14 cellular contexts compared by ENCODE assay signal in genomic region chr16:22220714-22221113, GRCh38. TPM values are rescaled to one million over a fixed set of nuclear protein-coding genes. Genes with fewer than 3 reads are reported as not detected.
DNase-seq lines count a peak whose midpoint lies in the region; ATAC-seq and TF ChIP-seq lines count a peak whose summit lies in the region.
"Had no signal": no experiment of that assay in that cellular context is flagged by ENCODE, and none has a peak within 500 bp of the region (broad histone marks: within the 10 kb centered on the region; RNA-seq: fewer than 3 reads in every experiment).

No MANE protein-coding gene starts in this region.

- H3K27ac Mint-ChIP-seq in activated naive CD8-positive, alpha-beta T cell treated with anti-CD3 and anti-CD28 coated beads, Interleukin-2, amount 50 U/mL, for 24 hours, result peak overlapping the region; percentile 21
- H3K27ac Mint-ChIP-seq: activated CD4-positive, alpha-beta T cell treated with anti-CD3 and anti-CD28 coated beads, Interleukin-2, amount 10 ng/mL, durations not matched to agents 7 days and 5 days had no signal

- TF ChIP-seq CTCF in esophagus squamous epithelium (IDR thresholded peaks at IDR 0.05), result no peak

- no peak overlapping the region for H3K4me3 ChIP-seq in BLaER1 treated with 17β-estradiol and CSF1 and Interleukin-3, amounts not matched to agents 10 nM and 100 nM
- H3K4me3 ChIP-seq in esophagus squamous epithelium, result no peak overlapping the region

- TF ChIP-seq POLR2A in esophagus squamous epithelium (IDR thresholded peaks at IDR 0.05), result no peak

- peaks cover 4 to 38% (median 11%) of the 10 kb centered on the region in 11 experiments; a peak in 19 of 22 replicates for H3K36me3 ChIP-seq in BLaER1 treated with 17β-estradiol and CSF1 and Interleukin-3, amounts not matched to agents 10 nM and 100 nM
- H3K36me3 ChIP-seq in esophagus squamous epithelium, result peaks cover 0 to 50% (median 0%) of the 10 kb centered on the region in 3 donors

- peaks cover 38 to 83% (median 63%) of the 10 kb centered on the region in 10 experiments for H3K4me1 ChIP-seq in BLaER1 treated with 17β-estradiol and CSF1 and Interleukin-3, amounts not matched to agents 10 nM and 100 nM
- peaks cover 0 to 47% (median 4%) of the 10 kb centered on the region in 3 donors for H3K4me1 ChIP-seq in esophagus squamous epithelium

- no peaks in the 10 kb centered on the region for H3K27me3 ChIP-seq in BLaER1 treated with 17β-estradiol and CSF1 and Interleukin-3, amounts not matched to agents 10 nM and 100 nM
- no peaks in the 10 kb centered on the region for H3K27me3 ChIP-seq in esophagus squamous epithelium

- DNase-seq in activated naive CD8-positive, alpha-beta T cell treated with anti-CD3 and anti-CD28 coated beads, Interleukin-2, amount 50 U/mL, for 24 hours, result no peak
- DNase-seq in hippocampal formation (lab: John Stamatoyannopoulos, UW), result peak; percentile 23 to 53
- DNase-seq in putamen (ENCODE audit: low spot score), result peak; percentile 42
- no peak for DNase-seq in esophagus squamous epithelium (lab: John Stamatoyannopoulos, UW)
- DNase-seq in 8988T, result no peak
- no peak for DNase-seq in glomerular visceral epithelial cell (ENCODE audit: extremely low spot score)
- DNase-seq in stimulated activated CD4-positive, alpha-beta T cell treated with anti-CD3 and anti-CD28 coated beads, Interleukin-4, amount 100 ng/mL, for 1 hour, result no peak
- DNase-seq: activated CD4-positive, alpha-beta T cell treated with anti-CD3 and anti-CD28 coated beads, Interleukin-2, amount 10 ng/mL, durations not matched to agents 7 days and 5 days; CD4-positive, CD25-positive, alpha-beta regulatory T cell; islet precursor cell; MM.1S; retina had no signal

- peak overlapping the region in 7 of 11 experiments; percentile 8 to 84 (median 78); a peak in 9 of 22 replicates for H3K27ac ChIP-seq in BLaER1 treated with 17β-estradiol and CSF1 and Interleukin-3, amounts not matched to agents 10 nM and 100 nM
- H3K27ac ChIP-seq in esophagus squamous epithelium, result peak overlapping the region in 2 of 4 donors; percentile 42 to 66

- 38 to 63% methylated on average over 3 of the region's 9 CpGs for WGBS in esophagus squamous epithelium, 2 donors

- H3K4me3 Mint-ChIP-seq in activated naive CD8-positive, alpha-beta T cell treated with anti-CD3 and anti-CD28 coated beads, Interleukin-2, amount 50 U/mL, for 24 hours, result no peak overlapping the region
- H3K4me3 Mint-ChIP-seq: activated CD4-positive, alpha-beta T cell treated with anti-CD3 and anti-CD28 coated beads, Interleukin-2, amount 10 ng/mL, durations not matched to agents 7 days and 5 days; CD4-positive, CD25-positive, alpha-beta regulatory T cell had no signal

- no peaks in the 10 kb centered on the region for H3K9me3 Mint-ChIP-seq in activated naive CD8-positive, alpha-beta T cell treated with anti-CD3 and anti-CD28 coated beads, Interleukin-2, amount 50 U/mL, for 24 hours
- H3K9me3 Mint-ChIP-seq: activated CD4-positive, alpha-beta T cell treated with anti-CD3 and anti-CD28 coated beads, Interleukin-2, amount 10 ng/mL, durations not matched to agents 7 days and 5 days; CD4-positive, CD25-positive, alpha-beta regulatory T cell had no signal

- H3K4me1 Mint-ChIP-seq in activated naive CD8-positive, alpha-beta T cell treated with anti-CD3 and anti-CD28 coated beads, Interleukin-2, amount 50 U/mL, for 24 hours, result peaks cover 16% of the 10 kb centered on the region

- H3K27me3 Mint-ChIP-seq in activated naive CD8-positive, alpha-beta T cell treated with anti-CD3 and anti-CD28 coated beads, Interleukin-2, amount 50 U/mL, for 24 hours, result no peaks in the 10 kb centered on the region
- H3K27me3 Mint-ChIP-seq: activated CD4-positive, alpha-beta T cell treated with anti-CD3 and anti-CD28 coated beads, Interleukin-2, amount 10 ng/mL, durations not matched to agents 7 days and 5 days; CD4-positive, CD25-positive, alpha-beta regulatory T cell had no signal

- H3K36me3 Mint-ChIP-seq in activated naive CD8-positive, alpha-beta T cell treated with anti-CD3 and anti-CD28 coated beads, Interleukin-2, amount 50 U/mL, for 24 hours (ENCODE audit: low read depth), result no peaks in the 10 kb centered on the region

- intact Hi-C loops in esophagus squamous epithelium (cut with DNase I), result no loop called here

- H3K9me3 ChIP-seq in BLaER1 treated with 17β-estradiol and CSF1 and Interleukin-3, amounts not matched to agents 10 nM and 100 nM (replicated peaks in 1 of 11), result no peaks in the 10 kb centered on the region
- no peaks in the 10 kb centered on the region for H3K9me3 ChIP-seq in esophagus squamous epithelium

- peak overlapping the region in 7 of 11 experiments; percentile 3 to 92 (median 90); a peak in 7 of 22 replicates for H3K4me2 ChIP-seq in BLaER1 treated with 17β-estradiol and CSF1 and Interleukin-3, amounts not matched to agents 10 nM and 100 nM

- no peak for ATAC-seq in activated naive CD8-positive, alpha-beta T cell treated with anti-CD3 and anti-CD28 coated beads, Interleukin-2, amount 50 U/mL, for 24 hours

- 0 out of 22 replicates have a peak overlapping the region, but pooled peaks of 2 of the 11 experiments have one; percentile 21 to 44 for H3K9ac ChIP-seq in BLaER1 treated with 17β-estradiol and CSF1 and Interleukin-3, amounts not matched to agents 10 nM and 100 nM

- H4K20me1 ChIP-seq in BLaER1 treated with 17β-estradiol and CSF1 and Interleukin-3, amounts not matched to agents 10 nM and 100 nM, result peaks cover 0 to 94% (median 0%) of the 10 kb centered on the region in 11 experiments; a peak in 7 of 22 replicates

RNA-seq across cellular contexts. Expression of gene EEF2K, which starts 14.6 kb away (rescaled TPM):
- 10 to 100 TPM; 10.6 to 26.9 (median 16.2) TPM for total RNA-seq in esophagus squamous epithelium

RNA-seq across cellular contexts. Expression of gene SDR42E2, which starts 58.4 kb away (rescaled TPM):
- not detected for total RNA-seq in esophagus squamous epithelium
- total RNA-seq: NCI-H460 had no signal

Comparison
In these comparisons a context has a peak if more than half of its experiments do, and no peak if none do; other contexts are left out.
1. DNase-seq: peak in hippocampal formation (2 of 2) and putamen (single experiment); none in activated naive CD8-positive, alpha-beta T cell treated with anti-CD3 and anti-CD28 coated beads, Interleukin-2, amount 50 U/mL, for 24 hours (single experiment), esophagus squamous epithelium (single experiment), 8988T (single experiment), glomerular visceral epithelial cell (single experiment) and stimulated activated CD4-positive, alpha-beta T cell treated with anti-CD3 and anti-CD28 coated beads, Interleukin-4, amount 100 ng/mL, for 1 hour (single experiment).